ENCODE assay signal across 1 cellular context in genomic region chr16:56191807-56192643, GRCh38.
TF ChIP-seq lines count a peak whose summit lies in the region.

No MANE protein-coding gene starts in this region.

TF ChIP-seq in WTC11, 78 proteins besides CTCF, POLR2A, EP300 and RAD21 (continued from another document):
- TF ChIP-seq ARID4B (CRISPR knock-in tag; IDR thresholded peaks at IDR 0.05; ENCODE audit: borderline replicate concordance) (no peak), ZNF263 (CRISPR knock-in tag; IDR thresholded peaks at IDR 0.05; ENCODE audit: low read depth) (no peak), CREB1 (CRISPR knock-in tag; IDR thresholded peaks at IDR 0.05) (no peak), ESRRA (CRISPR knock-in tag; IDR thresholded peaks at IDR 0.05; ENCODE audit: borderline replicate concordance) (no peak), ZNF512 (CRISPR knock-in tag; IDR thresholded peaks at IDR 0.05; ENCODE audit: borderline replicate concordance) (no peak), ZNF416 (CRISPR knock-in tag; IDR thresholded peaks at IDR 0.05) (no peak), ZBTB21 (CRISPR knock-in tag; IDR thresholded peaks at IDR 0.05; ENCODE audit: borderline replicate concordance) (no peak), SMAD4 (CRISPR knock-in tag; IDR thresholded peaks at IDR 0.05) (no peak), JAZF1 (CRISPR knock-in tag; IDR thresholded peaks at IDR 0.05) (no peak), RELA (CRISPR knock-in tag; IDR thresholded peaks at IDR 0.05; ENCODE audit: borderline replicate concordance) (no peak)
